ENCODE assay signal across 20 cellular contexts in the genomic region with DNA sequence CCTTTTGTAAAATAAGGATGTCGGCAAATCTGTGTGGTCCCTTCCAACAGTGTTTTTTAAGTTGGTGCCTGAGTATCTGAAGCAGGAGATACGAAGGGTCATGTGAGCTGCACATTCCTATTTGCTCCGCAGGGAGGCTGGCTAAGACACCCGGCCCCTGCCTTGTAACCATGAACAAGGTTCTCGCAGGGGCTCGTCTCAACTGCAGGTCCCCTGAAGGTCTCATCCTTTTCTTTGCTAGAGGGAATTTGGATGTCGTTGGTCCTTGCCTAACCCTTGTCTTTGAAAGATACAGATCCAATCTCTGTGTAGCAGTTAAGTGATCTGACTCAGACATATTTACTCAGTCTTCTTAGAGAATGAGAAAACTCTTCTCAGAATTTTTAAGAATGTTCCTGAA.
A peak's percentile ranks its signal among the peaks of the same experiment; 100 is the strongest.
DNase-seq lines count a peak whose midpoint lies in the region; TF ChIP-seq lines count a peak whose summit lies in the region.
"Had no signal": no experiment of that assay in that cellular context is flagged by ENCODE, and none has a peak within 500 bp of the region (broad histone marks: within the 10 kb centered on the region; RNA-seq: fewer than 3 reads in every experiment).

No MANE protein-coding gene starts in this region.

- H3K9me3 ChIP-seq in breast epithelium (no peaks in the 10 kb centered on the region), mammary epithelial cell (replicated peaks; ENCODE audit: insufficient read depth, low read length) (no peaks in the 10 kb centered on the region), parathyroid adenoma (ENCODE audit: control insufficient read depth, low read length) (no peaks in the 10 kb centered on the region), vagina (no peaks in the 10 kb centered on the region)
- H3K9me3 ChIP-seq: SJCRH30 had no signal

- H4K20me1 ChIP-seq in mammary epithelial cell (ENCODE audit: insufficient read depth, low read length), result no peaks in the 10 kb centered on the region

- no peaks in the 10 kb centered on the region for H3K36me3 ChIP-seq in breast epithelium
- no peaks in the 10 kb centered on the region for H3K36me3 ChIP-seq in mammary epithelial cell (ENCODE audit: insufficient read depth, low read length)
- H3K36me3 ChIP-seq in parathyroid adenoma (ENCODE audit: control insufficient read depth, insufficient read depth, low read length), result no peaks in the 10 kb centered on the region
- H3K36me3 ChIP-seq in vagina, result no peaks in the 10 kb centered on the region
- H3K36me3 ChIP-seq: SJCRH30 had no signal

- H3K4me1 Mint-ChIP-seq in glutamatergic neuron (ENCODE audit: low read depth, unreplicated experiment) (peaks cover 76% of the 10 kb centered on the region), progenitor cell of endocrine pancreas (ENCODE audit: low read depth) (peaks cover 38% of the 10 kb centered on the region)

- H3K27me3 ChIP-seq in breast epithelium, result no peaks in the 10 kb centered on the region
- H3K27me3 ChIP-seq in mammary epithelial cell (ENCODE audit: insufficient read depth, low read length), result no peaks in the 10 kb centered on the region
- no peaks in the 10 kb centered on the region for H3K27me3 ChIP-seq in parathyroid adenoma (ENCODE audit: control insufficient read depth, insufficient read depth, low read length)
- no peaks in the 10 kb centered on the region for H3K27me3 ChIP-seq in vagina
- H3K27me3 ChIP-seq: SJCRH30 had no signal

- H3K4me2 ChIP-seq in mammary epithelial cell (ENCODE audit: insufficient read depth, low read depth, low read length), result no peak overlapping the region
- H3K4me2 ChIP-seq in parathyroid adenoma (ENCODE audit: low read length), result no peak overlapping the region

- DNase-seq in breast epithelium (ENCODE audit: low spot score in 2 of 2), result no peak
- DNase-seq in mammary epithelial cell, result no peak
- no peak for DNase-seq in glutamatergic neuron
- no peak for DNase-seq in vagina (ENCODE audit: extremely low spot score in 2 of 2)
- no peak for DNase-seq in NCI-H146 treated with DMSO at 0.1 percent for 48 hours (lab: John Stamatoyannopoulos, UW; ENCODE audit: unreplicated experiment)
- no peak for DNase-seq in progenitor cell of endocrine pancreas (ENCODE audit: low spot score, unreplicated experiment)
- no peak for DNase-seq in glomerular visceral epithelial cell (ENCODE audit: extremely low spot score)
- DNase-seq: 8988T; activated CD4-positive, alpha-beta memory T cell treated with anti-CD3 and anti-CD28 coated beads for 36 hours; amniotic stem cell; CD8-positive, alpha-beta T cell; hippocampal formation; KG1; left cardiac atrium; NCI-H1436 treated with DMSO at 0.1 percent for 48 hours; NCI-H446; SJCRH30 had no signal

- H3K79me2 ChIP-seq in mammary epithelial cell (ENCODE audit: insufficient read depth, low read length), result peaks cover 94% of the 10 kb centered on the region
- peaks cover 10% of the 10 kb centered on the region for H3K79me2 ChIP-seq in parathyroid adenoma

- H3K9me3 Mint-ChIP-seq in glutamatergic neuron (ENCODE audit: unreplicated experiment), result peaks cover 2% of the 10 kb centered on the region
- no peaks in the 10 kb centered on the region for H3K9me3 Mint-ChIP-seq in progenitor cell of endocrine pancreas (ENCODE audit: low read depth)
- H3K9me3 Mint-ChIP-seq: activated CD4-positive, alpha-beta memory T cell treated with anti-CD3 and anti-CD28 coated beads for 36 hours; CD8-positive, alpha-beta T cell; stimulated activated effector memory CD8-positive, alpha-beta T cell treated with anti-CD3 and anti-CD28 coated beads, Interleukin-12 subunit alpha, Interleukin-12 subunit beta, amount 100 ng/mL, for 72 hours had no signal

- H3K4me3 Mint-ChIP-seq in glutamatergic neuron (ENCODE audit: unreplicated experiment), result no peak overlapping the region
- H3K4me3 Mint-ChIP-seq in progenitor cell of endocrine pancreas (ENCODE audit: low read depth), result no peak overlapping the region
- H3K4me3 Mint-ChIP-seq: activated CD4-positive, alpha-beta memory T cell treated with anti-CD3 and anti-CD28 coated beads for 36 hours; CD8-positive, alpha-beta T cell; stimulated activated effector memory CD8-positive, alpha-beta T cell treated with anti-CD3 and anti-CD28 coated beads, Interleukin-12 subunit alpha, Interleukin-12 subunit beta, amount 100 ng/mL, for 72 hours had no signal

- CTCF ChIA-PET in mammary epithelial cell (lab: Charles Lee; ENCODE audit: low non-redundant PET), result no interaction called here

- WGBS in mammary epithelial cell (ENCODE audit: low coverage, missing lambda C conversion rate), result 87% methylated on average over 7 of the region's 7 CpGs

- H3K9ac ChIP-seq in mammary epithelial cell (ENCODE audit: insufficient read depth, low read length), result no peak overlapping the region
- no peak overlapping the region for H3K9ac ChIP-seq in parathyroid adenoma

- H3K27ac ChIP-seq in breast epithelium (peak overlapping the region; percentile 79 to 86), mammary epithelial cell (ENCODE audit: insufficient read depth, low read depth, low read length) (no peak overlapping the region), parathyroid adenoma (peak overlapping the region; percentile 87), vagina (peak overlapping the region; percentile 85)
- H3K27ac ChIP-seq: HL-60, SJCRH30 had no signal

- no peaks in the 10 kb centered on the region for H3K27me3 Mint-ChIP-seq in glutamatergic neuron (ENCODE audit: unreplicated experiment)
- H3K27me3 Mint-ChIP-seq in progenitor cell of endocrine pancreas, result no peaks in the 10 kb centered on the region
- H3K27me3 Mint-ChIP-seq: activated CD4-positive, alpha-beta memory T cell treated with anti-CD3 and anti-CD28 coated beads for 36 hours had no signal

- no peak overlapping the region for H2AFZ ChIP-seq in mammary epithelial cell (ENCODE audit: low read depth, low read length)
- peak overlapping the region; percentile 69 for H2AFZ ChIP-seq in parathyroid adenoma

- H3K36me3 Mint-ChIP-seq in glutamatergic neuron (ENCODE audit: unreplicated experiment), result no peaks in the 10 kb centered on the region
- no peaks in the 10 kb centered on the region for H3K36me3 Mint-ChIP-seq in progenitor cell of endocrine pancreas (ENCODE audit: insufficient read depth)
- H3K36me3 Mint-ChIP-seq: activated CD4-positive, alpha-beta memory T cell treated with anti-CD3 and anti-CD28 coated beads for 36 hours; CD8-positive, alpha-beta T cell; stimulated activated effector memory CD8-positive, alpha-beta T cell treated with anti-CD3 and anti-CD28 coated beads, Interleukin-12 subunit alpha, Interleukin-12 subunit beta, amount 100 ng/mL, for 72 hours had no signal

- dilution Hi-C loops in mammary epithelial cell (cut with HindIII; ENCODE audit: low sequenced_read_pairs), result no loop called here

- no peaks in the 10 kb centered on the region for H3K4me1 ChIP-seq in breast epithelium
- H3K4me1 ChIP-seq in mammary epithelial cell (ENCODE audit: insufficient read depth, low read length), result peaks cover 11% of the 10 kb centered on the region
- peaks cover 30% of the 10 kb centered on the region for H3K4me1 ChIP-seq in parathyroid adenoma
- H3K4me1 ChIP-seq in vagina, result peaks cover 53% of the 10 kb centered on the region

- intact Hi-C loops in breast epithelium (cut with DNase I; ENCODE audit: low total_unique reads) (no loop called here), mammary epithelial cell (cut with micrococcal nuclease) (no loop called here), vagina (cut with DNase I) (no loop called here)

- no peak for TF ChIP-seq CTCF in breast epithelium (IDR thresholded peaks at IDR 0.05)
- TF ChIP-seq CTCF in mammary epithelial cell (conservative IDR thresholded peaks at IDR 0.05 in 1 of 2, IDR thresholded peaks at IDR 0.05 in 1 of 2; ENCODE audit: extremely low read depth in 1 of 2, insufficient read depth in 1 of 2, low read depth in 1 of 2, low read length in 2 of 2), result no peak
- TF ChIP-seq CTCF in glutamatergic neuron (IDR thresholded peaks at IDR 0.05; ENCODE audit: partially characterized antibody, unreplicated experiment), result no peak
- no peak for TF ChIP-seq CTCF in parathyroid adenoma (IDR thresholded peaks at IDR 0.05)
- TF ChIP-seq CTCF in vagina (IDR thresholded peaks at IDR 0.05), result no peak
- no peak for TF ChIP-seq CTCF in progenitor cell of endocrine pancreas (IDR thresholded peaks at IDR 0.05; ENCODE audit: unreplicated experiment)

- BruUV-seq in mammary epithelial cell (replicated peaks; lab: Mats Ljungman, UMichigan), result no TSS peak

- peak overlapping the region; percentile 41 for H3K27ac Mint-ChIP-seq in glutamatergic neuron (ENCODE audit: unreplicated experiment)
- no peak overlapping the region for H3K27ac Mint-ChIP-seq in progenitor cell of endocrine pancreas
- H3K27ac Mint-ChIP-seq: activated CD4-positive, alpha-beta memory T cell treated with anti-CD3 and anti-CD28 coated beads for 36 hours; stimulated activated effector memory CD8-positive, alpha-beta T cell treated with anti-CD3 and anti-CD28 coated beads, Interleukin-12 subunit alpha, Interleukin-12 subunit beta, amount 100 ng/mL, for 72 hours had no signal

- in situ Hi-C loops in mammary epithelial cell (cut with MboI; ENCODE audit: low sequenced_read_pairs in 2 of 2), result no loop called here

- H3K4me3 ChIP-seq in breast epithelium (no peak overlapping the region), mammary epithelial cell (replicated peaks in 1 of 3; ENCODE audit: insufficient read depth in 1 of 3, low read depth in 2 of 3, low read length in 3 of 3) (no peak overlapping the region), parathyroid adenoma (ENCODE audit: low read depth, low read length) (no peak overlapping the region), vagina (no peak overlapping the region)
- H3K4me3 ChIP-seq: SJCRH30 had no signal

- TF ChIP-seq POLR2A in breast epithelium (IDR thresholded peaks at IDR 0.05) (no peak), vagina (IDR thresholded peaks at IDR 0.05) (no peak)
